8 cellular contexts compared by ENCODE assay signal in the genomic region with DNA sequence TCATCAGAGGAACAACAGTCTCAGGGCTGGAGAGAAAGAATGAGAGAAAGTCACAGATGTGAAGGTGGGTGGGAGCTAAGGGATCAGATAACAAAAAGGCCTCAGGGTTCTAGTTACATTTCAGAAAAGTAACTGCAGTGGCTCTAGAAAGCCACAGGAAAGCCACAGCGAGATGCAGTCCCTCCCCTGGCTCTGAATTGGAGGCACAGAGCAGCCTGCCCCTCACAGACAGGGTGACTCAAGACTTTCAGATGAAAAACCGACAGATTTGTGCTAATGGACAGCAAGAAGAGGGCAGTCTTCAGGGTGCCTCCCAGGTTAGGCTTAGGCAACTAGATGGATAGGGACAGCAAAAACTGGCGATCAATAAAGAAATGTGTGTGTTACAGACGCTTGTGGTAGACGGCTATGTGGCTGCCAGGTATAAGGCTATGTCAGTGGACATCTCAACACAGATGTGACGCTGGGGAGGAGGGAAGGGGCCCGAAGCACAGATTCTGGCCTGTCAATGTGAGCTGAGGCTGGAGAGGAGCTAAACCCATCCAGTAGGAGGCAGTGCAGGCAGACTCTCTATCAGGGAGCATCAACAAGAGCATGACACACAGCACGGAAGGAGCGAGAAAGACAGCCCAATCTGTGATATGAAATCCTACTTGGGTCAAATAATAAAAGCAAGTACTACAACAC. TPM values are rescaled to one million over a fixed set of nuclear protein-coding genes. Genes with fewer than 3 reads are reported as not detected.
DNase-seq lines count a peak whose midpoint lies in the region; ATAC-seq and TF ChIP-seq lines count a peak whose summit lies in the region.

No MANE protein-coding gene starts in this region.

- H3K4me3 Mint-ChIP-seq in activated CD4-positive, alpha-beta T cell treated with anti-CD3 and anti-CD28 coated beads for 36 hours: peak overlapping the region; percentile 44

- DNase-seq in DMS53 (lab: John Stamatoyannopoulos, UW) (peak; percentile 55), DMS53 treated with DMSO at 0.1 percent for 48 hours (lab: John Stamatoyannopoulos, UW; ENCODE audit: unreplicated experiment) (no peak), erythroblast (lab: John Stamatoyannopoulos, UW) (peak; percentile 21 to 46), lower leg skin (ENCODE audit: low spot score in 2 of 2) (no peak)
- DNase-seq in activated CD4-positive, alpha-beta T cell treated with anti-CD3 and anti-CD28 coated beads for 36 hours: peak; percentile 79
- DNase-seq in stimulated activated CD8-positive, alpha-beta memory T cell treated with anti-CD3 and anti-CD28 coated beads, Interleukin-4, amount 100 ng/mL, for 24 hours (ENCODE audit: low read depth): peak; percentile 27

- no peaks in the 10 kb centered on the region for H3K9me3 Mint-ChIP-seq in activated CD4-positive, alpha-beta T cell treated with anti-CD3 and anti-CD28 coated beads for 36 hours (ENCODE audit: low read depth)

- H3K27ac Mint-ChIP-seq in activated CD4-positive, alpha-beta T cell treated with anti-CD3 and anti-CD28 coated beads for 36 hours: peak overlapping the region; percentile 85

- CTCF ChIA-PET in activated CD4-positive, alpha-beta T cell treated with anti-CD3 and anti-CD28 coated beads for 36 hours (lab: Charles Lee): interaction anchor here (0.5 to 3.8 kb wide), 21 partner anchors 9 to 824 kb away, joined by 3 to 13 read pairs (median 3); no protein-coding TSS in a partner anchor

- H3K4me1 Mint-ChIP-seq in activated CD4-positive, alpha-beta T cell treated with anti-CD3 and anti-CD28 coated beads for 36 hours: peaks cover 38% of the 10 kb centered on the region

- peak; percentile 67 for ATAC-seq in activated CD4-positive, alpha-beta T cell treated with anti-CD3 and anti-CD28 coated beads for 36 hours
- no peak for ATAC-seq in GM21423 (IDR thresholded peaks at IDR 0.05; ENCODE audit: unreplicated experiment)
- ATAC-seq in HG02763 (IDR thresholded peaks at IDR 0.05; ENCODE audit: unreplicated experiment): no peak

- no peak for TF ChIP-seq CTCF in lower leg skin (IDR thresholded peaks at IDR 0.05)

- intact Hi-C loops in activated CD4-positive, alpha-beta T cell treated with anti-CD3 and anti-CD28 coated beads for 36 hours (cut with DNase I, micrococcal nuclease): loop anchor here in 1 of 2 experiments (1.0 to 10.0 kb wide), 2 partner anchors 203 to 300 kb away; a partner anchor contains a TSS
- intact Hi-C loops in lower leg skin (cut with DNase I; ENCODE audit: low total_unique reads): no loop called here

- 82 to 84% methylated on average over 9 of the region's 9 CpGs for WGBS in lower leg skin, 2 donors

- POLR2A ChIA-PET in activated CD4-positive, alpha-beta T cell treated with anti-CD3 and anti-CD28 coated beads for 36 hours (lab: Charles Lee): no interaction called here

- no peak overlapping the region for H3K4me3 ChIP-seq in lower leg skin (ENCODE audit: low read depth, poor library complexity, severe bottlenecking)

- peaks cover 38% of the 10 kb centered on the region for H3K36me3 Mint-ChIP-seq in activated CD4-positive, alpha-beta T cell treated with anti-CD3 and anti-CD28 coated beads for 36 hours (ENCODE audit: low read depth)

- H3K27me3 Mint-ChIP-seq in activated CD4-positive, alpha-beta T cell treated with anti-CD3 and anti-CD28 coated beads for 36 hours: no peaks in the 10 kb centered on the region

- no peak for TF ChIP-seq POLR2A in erythroblast (IDR thresholded peaks at IDR 0.05; ENCODE audit: low read length)
- no peak for TF ChIP-seq POLR2A in lower leg skin (IDR thresholded peaks at IDR 0.05)

RNA-seq across cellular contexts. Expression of a gene that starts 26.2 kb away (rescaled TPM):
- 10 to 100 TPM; 21.1 to 31.4 TPM for total RNA-seq in activated CD4-positive, alpha-beta T cell treated with anti-CD3 and anti-CD28 coated beads for 36 hours
- total RNA-seq in lower leg skin: 10 to 100 TPM; 38.1 to 52.0 (median 44.2) TPM

RNA-seq across cellular contexts. Expression of a gene that starts 26.2 kb away (rescaled TPM):
- total RNA-seq in activated CD4-positive, alpha-beta T cell treated with anti-CD3 and anti-CD28 coated beads for 36 hours: 10 to 100 TPM; 17.7 to 33.2 TPM
- total RNA-seq in lower leg skin: 10 to 100 TPM; 14.3 to 31.3 (median 29.0) TPM

Comparison
In these comparisons a context has a peak if more than half of its experiments do, and no peak if none do; other contexts are left out.
1. DNase-seq: peak in DMS53 (single experiment), activated CD4-positive, alpha-beta T cell treated with anti-CD3 and anti-CD28 coated beads for 36 hours (single experiment), erythroblast (2 of 2) and stimulated activated CD8-positive, alpha-beta memory T cell treated with anti-CD3 and anti-CD28 coated beads, Interleukin-4, amount 100 ng/mL, for 24 hours (single experiment); none in DMS53 treated with DMSO at 0.1 percent for 48 hours (single experiment) and lower leg skin (0 of 2).